1 cellular context compared by ENCODE assay signal in genomic region chr4:177400030-177400429, GRCh38.
TF ChIP-seq lines count a peak whose summit lies in the region.

No MANE protein-coding gene starts in this region.

TF ChIP-seq in HEK293T, 16 proteins besides CTCF, POLR2A, EP300 and RAD21 (continued from another document):
- TF ChIP-seq PKNOX1 (IDR thresholded peaks at IDR 0.05) (no peak), FOXA1 (IDR thresholded peaks at IDR 0.05) (no peak), NFRKB (IDR thresholded peaks at IDR 0.05) (no peak), LEF1 (IDR thresholded peaks at IDR 0.05; ENCODE audit: borderline replicate concordance) (no peak), L3MBTL2 (conservative IDR thresholded peaks at IDR 0.05) (no peak), FOXK2 (IDR thresholded peaks at IDR 0.05) (no peak), SUZ12 (IDR thresholded peaks at IDR 0.05) (no peak), CTBP1 (IDR thresholded peaks at IDR 0.05; ENCODE audit: borderline replicate concordance) (no peak), ARNT (IDR thresholded peaks at IDR 0.05) (no peak), FOXM1 (IDR thresholded peaks at IDR 0.05; ENCODE audit: borderline replicate concordance) (no peak), TARDBP (IDR thresholded peaks at IDR 0.05) (no peak), BHLHE40 (IDR thresholded peaks at IDR 0.05; ENCODE audit: borderline replicate concordance) (no peak), ZNF384 (IDR thresholded peaks at IDR 0.05) (no peak), HDGF (IDR thresholded peaks at IDR 0.05; ENCODE audit: borderline replicate concordance) (no peak)
TF ChIP-seq in HEK293T: peak in this region for 0.
